ENCODE assay signal across 1 cellular context in the genomic region with DNA sequence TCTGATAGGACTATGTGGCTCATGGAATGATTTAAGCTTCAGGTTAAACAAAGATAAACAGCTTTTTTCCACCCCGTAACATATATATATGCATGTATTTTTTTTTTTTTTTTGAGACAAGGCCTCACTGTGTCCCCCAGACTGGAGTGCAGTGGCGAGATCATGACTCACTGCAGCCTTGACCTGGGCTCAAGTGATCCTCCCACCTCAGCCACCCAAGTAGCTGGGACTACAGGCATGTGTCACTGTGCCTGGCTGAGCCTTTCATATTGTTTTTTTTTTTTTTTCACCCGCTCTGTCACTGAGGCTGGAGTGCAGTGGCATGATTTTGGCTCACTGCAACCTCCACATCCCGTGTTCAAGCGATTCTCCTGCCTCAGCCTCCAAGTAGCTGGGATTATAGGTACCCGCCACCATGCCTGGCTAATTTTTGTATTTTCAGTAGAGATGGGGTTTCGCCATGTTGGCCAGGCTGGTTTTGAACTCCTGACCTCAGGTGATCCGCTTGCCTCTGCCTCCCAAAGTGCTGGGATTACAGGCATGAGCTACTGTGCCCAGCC.
TF ChIP-seq lines count a peak whose summit lies in the region.
"Not testable (repeated sequence)": the region's sequence is repeated elsewhere in the genome, so short reads cannot be mapped to it uniquely, and the experiment has no call there.

No MANE protein-coding gene starts in this region.

TF ChIP-seq in HepG2, 621 proteins besides CTCF, POLR2A, EP300 and RAD21:
- peak; percentile 86 for TF ChIP-seq SP5 (CRISPR knock-in tag; IDR thresholded peaks at IDR 0.05; ENCODE audit: borderline replicate concordance, low read depth)
- TF ChIP-seq, protein P1, sequence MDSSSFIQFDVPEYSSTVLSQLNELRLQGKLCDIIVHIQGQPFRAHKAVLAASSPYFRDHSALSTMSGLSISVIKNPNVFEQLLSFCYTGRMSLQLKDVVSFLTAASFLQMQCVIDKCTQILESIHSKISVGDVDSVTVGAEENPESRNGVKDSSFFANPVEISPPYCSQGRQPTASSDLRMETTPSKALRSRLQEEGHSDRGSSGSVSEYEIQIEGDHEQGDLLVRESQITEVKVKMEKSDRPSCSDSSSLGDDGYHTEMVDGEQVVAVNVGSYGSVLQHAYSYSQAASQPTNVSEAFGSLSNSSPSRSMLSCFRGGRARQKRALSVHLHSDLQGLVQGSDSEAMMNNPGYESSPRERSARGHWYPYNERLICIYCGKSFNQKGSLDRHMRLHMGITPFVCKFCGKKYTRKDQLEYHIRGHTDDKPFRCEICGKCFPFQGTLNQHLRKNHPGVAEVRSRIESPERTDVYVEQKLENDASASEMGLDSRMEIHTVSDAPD (CRISPR knock-in tag; IDR thresholded peaks at IDR 0.05): 0 out of 2 replicates have a peak, but pooled peaks have one; percentile 34
- peak; percentile 49 to 62; a peak in 1 of 4 replicates for TF ChIP-seq NR2F1 (CRISPR knock-in tag; IDR thresholded peaks at IDR 0.05)
- TF ChIP-seq SOX13, SOX6 (IDR thresholded peaks at IDR 0.05): not testable (repeated sequence)
- TF ChIP-seq SOX13 (CRISPR knock-in tag; conservative IDR thresholded peaks at IDR 0.05 in 1 of 2, IDR thresholded peaks at IDR 0.05 in 1 of 2): 0 out of 4 replicates have a peak, but pooled peaks of 1 of the 2 experiments have one; percentile 14
- TF ChIP-seq, protein P2, sequence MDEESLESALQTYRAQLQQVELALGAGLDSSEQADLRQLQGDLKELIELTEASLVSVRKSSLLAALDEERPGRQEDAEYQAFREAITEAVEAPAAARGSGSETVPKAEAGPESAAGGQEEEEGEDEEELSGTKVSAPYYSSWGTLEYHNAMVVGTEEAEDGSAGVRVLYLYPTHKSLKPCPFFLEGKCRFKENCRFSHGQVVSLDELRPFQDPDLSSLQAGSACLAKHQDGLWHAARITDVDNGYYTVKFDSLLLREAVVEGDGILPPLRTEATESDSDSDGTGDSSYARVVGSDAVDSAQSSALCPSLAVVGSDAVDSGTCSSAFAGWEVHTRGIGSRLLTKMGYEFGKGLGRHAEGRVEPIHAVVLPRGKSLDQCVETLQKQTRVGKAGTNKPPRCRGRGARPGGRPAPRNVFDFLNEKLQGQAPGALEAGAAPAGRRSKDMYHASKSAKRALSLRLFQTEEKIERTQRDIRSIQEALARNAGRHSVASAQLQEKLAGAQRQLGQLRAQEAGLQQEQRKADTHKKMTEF (CRISPR knock-in tag; IDR thresholded peaks at IDR 0.05): peak; percentile 18; the same call in 1 of the 2 replicates
- TF ChIP-seq, protein P3, sequence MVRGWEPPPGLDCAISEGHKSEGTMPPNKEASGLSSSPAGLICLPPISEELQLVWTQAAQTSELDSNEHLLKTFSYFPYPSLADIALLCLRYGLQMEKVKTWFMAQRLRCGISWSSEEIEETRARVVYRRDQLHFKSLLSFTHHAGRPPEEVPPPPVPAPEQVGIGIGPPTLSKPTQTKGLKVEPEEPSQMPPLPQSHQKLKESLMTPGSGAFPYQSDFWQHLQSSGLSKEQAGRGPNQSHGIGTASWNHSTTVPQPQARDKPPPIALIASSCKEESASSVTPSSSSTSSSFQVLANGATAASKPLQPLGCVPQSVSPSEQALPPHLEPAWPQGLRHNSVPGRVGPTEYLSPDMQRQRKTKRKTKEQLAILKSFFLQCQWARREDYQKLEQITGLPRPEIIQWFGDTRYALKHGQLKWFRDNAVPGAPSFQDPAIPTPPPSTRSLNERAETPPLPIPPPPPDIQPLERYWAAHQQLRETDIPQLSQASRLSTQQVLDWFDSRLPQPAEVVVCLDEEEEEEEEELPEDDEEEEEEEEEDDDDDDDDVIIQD (CRISPR knock-in tag; IDR thresholded peaks at IDR 0.05; ENCODE audit: low read depth): peak; percentile 90; the same call in 1 of the 2 replicates
- 0 out of 2 replicates have a peak, but pooled peaks have one; percentile 18 for TF ChIP-seq GATAD1 (CRISPR knock-in tag; IDR thresholded peaks at IDR 0.05)
- TF ChIP-seq ZBTB3 (CRISPR knock-in tag; IDR thresholded peaks at IDR 0.05; ENCODE audit: borderline replicate concordance, low read depth): peak; percentile 87
- TF ChIP-seq ZNF605 (CRISPR knock-in tag; IDR thresholded peaks at IDR 0.05): 0 out of 2 replicates have a peak, but pooled peaks have one; percentile 38
- TF ChIP-seq ZMYM4 (CRISPR knock-in tag; IDR thresholded peaks at IDR 0.05): peak; percentile 73
- TF ChIP-seq, protein P4, sequence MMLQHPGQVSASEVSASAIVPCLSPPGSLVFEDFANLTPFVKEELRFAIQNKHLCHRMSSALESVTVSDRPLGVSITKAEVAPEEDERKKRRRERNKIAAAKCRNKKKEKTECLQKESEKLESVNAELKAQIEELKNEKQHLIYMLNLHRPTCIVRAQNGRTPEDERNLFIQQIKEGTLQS (CRISPR knock-in tag; IDR thresholded peaks at IDR 0.05): 0 out of 2 replicates have a peak, but pooled peaks have one; percentile 64
- TF ChIP-seq POGZ (CRISPR knock-in tag; IDR thresholded peaks at IDR 0.05): peak; percentile 77
- TF ChIP-seq, protein P5, sequence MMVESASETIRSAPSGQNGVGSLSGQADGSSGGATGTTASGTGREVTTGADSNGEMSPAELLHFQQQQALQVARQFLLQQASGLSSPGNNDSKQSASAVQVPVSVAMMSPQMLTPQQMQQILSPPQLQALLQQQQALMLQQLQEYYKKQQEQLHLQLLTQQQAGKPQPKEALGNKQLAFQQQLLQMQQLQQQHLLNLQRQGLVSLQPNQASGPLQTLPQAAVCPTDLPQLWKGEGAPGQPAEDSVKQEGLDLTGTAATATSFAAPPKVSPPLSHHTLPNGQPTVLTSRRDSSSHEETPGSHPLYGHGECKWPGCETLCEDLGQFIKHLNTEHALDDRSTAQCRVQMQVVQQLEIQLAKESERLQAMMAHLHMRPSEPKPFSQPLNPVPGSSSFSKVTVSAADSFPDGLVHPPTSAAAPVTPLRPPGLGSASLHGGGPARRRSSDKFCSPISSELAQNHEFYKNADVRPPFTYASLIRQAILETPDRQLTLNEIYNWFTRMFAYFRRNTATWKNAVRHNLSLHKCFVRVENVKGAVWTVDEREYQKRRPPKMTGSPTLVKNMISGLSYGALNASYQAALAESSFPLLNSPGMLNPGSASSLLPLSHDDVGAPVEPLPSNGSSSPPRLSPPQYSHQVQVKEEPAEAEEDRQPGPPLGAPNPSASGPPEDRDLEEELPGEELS (CRISPR knock-in tag; IDR thresholded peaks at IDR 0.05): 0 out of 2 replicates have a peak, but pooled peaks have one; percentile 8
- TF ChIP-seq GATAD2A (CRISPR knock-in tag; IDR thresholded peaks at IDR 0.05): 0 out of 2 replicates have a peak, but pooled peaks have one; percentile 32
- peak; percentile 55; the same call in 1 of the 2 replicates for TF ChIP-seq FOSL1 (CRISPR knock-in tag; IDR thresholded peaks at IDR 0.05; ENCODE audit: borderline replicate concordance)
- 0 out of 2 replicates have a peak, but pooled peaks have one; percentile 14 for TF ChIP-seq FOXA3 (CRISPR knock-in tag; IDR thresholded peaks at IDR 0.05)
- TF ChIP-seq MXI1 (IDR thresholded peaks at IDR 0.05; ENCODE audit: borderline replicate concordance, low read depth, low read length): peak; percentile 12; the same call in 1 of the 3 replicates
- TF ChIP-seq RARA (CRISPR knock-in tag; IDR thresholded peaks at IDR 0.05): peak; percentile 42; the same call in 1 of the 2 replicates
- TF ChIP-seq, protein P6, sequence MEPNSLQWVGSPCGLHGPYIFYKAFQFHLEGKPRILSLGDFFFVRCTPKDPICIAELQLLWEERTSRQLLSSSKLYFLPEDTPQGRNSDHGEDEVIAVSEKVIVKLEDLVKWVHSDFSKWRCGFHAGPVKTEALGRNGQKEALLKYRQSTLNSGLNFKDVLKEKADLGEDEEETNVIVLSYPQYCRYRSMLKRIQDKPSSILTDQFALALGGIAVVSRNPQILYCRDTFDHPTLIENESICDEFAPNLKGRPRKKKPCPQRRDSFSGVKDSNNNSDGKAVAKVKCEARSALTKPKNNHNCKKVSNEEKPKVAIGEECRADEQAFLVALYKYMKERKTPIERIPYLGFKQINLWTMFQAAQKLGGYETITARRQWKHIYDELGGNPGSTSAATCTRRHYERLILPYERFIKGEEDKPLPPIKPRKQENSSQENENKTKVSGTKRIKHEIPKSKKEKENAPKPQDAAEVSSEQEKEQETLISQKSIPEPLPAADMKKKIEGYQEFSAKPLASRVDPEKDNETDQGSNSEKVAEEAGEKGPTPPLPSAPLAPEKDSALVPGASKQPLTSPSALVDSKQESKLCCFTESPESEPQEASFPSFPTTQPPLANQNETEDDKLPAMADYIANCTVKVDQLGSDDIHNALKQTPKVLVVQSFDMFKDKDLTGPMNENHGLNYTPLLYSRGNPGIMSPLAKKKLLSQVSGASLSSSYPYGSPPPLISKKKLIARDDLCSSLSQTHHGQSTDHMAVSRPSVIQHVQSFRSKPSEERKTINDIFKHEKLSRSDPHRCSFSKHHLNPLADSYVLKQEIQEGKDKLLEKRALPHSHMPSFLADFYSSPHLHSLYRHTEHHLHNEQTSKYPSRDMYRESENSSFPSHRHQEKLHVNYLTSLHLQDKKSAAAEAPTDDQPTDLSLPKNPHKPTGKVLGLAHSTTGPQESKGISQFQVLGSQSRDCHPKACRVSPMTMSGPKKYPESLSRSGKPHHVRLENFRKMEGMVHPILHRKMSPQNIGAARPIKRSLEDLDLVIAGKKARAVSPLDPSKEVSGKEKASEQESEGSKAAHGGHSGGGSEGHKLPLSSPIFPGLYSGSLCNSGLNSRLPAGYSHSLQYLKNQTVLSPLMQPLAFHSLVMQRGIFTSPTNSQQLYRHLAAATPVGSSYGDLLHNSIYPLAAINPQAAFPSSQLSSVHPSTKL (CRISPR knock-in tag; IDR thresholded peaks at IDR 0.05): peak; percentile 55
- peak; percentile 50; the same call in 1 of the 2 replicates for TF ChIP-seq RXRA (CRISPR knock-in tag; IDR thresholded peaks at IDR 0.05)
- TF ChIP-seq SALL1 (CRISPR knock-in tag; IDR thresholded peaks at IDR 0.05): peak; percentile 43; the same call in 1 of the 2 replicates
- TF ChIP-seq NR2F6 (IDR thresholded peaks at IDR 0.05): peak; percentile 60
- TF ChIP-seq NR2F6 (CRISPR knock-in tag; IDR thresholded peaks at IDR 0.05): peak; percentile 83
- TF ChIP-seq, protein P7, sequence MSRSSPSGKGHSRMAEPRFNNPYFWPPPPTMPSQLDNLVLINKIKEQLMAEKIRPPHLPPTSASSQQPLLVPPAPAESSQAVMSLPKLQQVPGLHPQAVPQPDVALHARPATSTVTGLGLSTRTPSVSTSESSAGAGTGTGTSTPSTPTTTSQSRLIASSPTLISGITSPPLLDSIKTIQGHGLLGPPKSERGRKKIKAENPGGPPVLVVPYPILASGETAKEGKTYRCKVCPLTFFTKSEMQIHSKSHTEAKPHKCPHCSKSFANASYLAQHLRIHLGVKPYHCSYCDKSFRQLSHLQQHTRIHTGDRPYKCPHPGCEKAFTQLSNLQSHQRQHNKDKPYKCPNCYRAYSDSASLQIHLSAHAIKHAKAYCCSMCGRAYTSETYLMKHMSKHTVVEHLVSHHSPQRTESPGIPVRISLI (CRISPR knock-in tag; IDR thresholded peaks at IDR 0.05; ENCODE audit: borderline replicate concordance): peak; percentile 95
- TF ChIP-seq, protein P8, sequence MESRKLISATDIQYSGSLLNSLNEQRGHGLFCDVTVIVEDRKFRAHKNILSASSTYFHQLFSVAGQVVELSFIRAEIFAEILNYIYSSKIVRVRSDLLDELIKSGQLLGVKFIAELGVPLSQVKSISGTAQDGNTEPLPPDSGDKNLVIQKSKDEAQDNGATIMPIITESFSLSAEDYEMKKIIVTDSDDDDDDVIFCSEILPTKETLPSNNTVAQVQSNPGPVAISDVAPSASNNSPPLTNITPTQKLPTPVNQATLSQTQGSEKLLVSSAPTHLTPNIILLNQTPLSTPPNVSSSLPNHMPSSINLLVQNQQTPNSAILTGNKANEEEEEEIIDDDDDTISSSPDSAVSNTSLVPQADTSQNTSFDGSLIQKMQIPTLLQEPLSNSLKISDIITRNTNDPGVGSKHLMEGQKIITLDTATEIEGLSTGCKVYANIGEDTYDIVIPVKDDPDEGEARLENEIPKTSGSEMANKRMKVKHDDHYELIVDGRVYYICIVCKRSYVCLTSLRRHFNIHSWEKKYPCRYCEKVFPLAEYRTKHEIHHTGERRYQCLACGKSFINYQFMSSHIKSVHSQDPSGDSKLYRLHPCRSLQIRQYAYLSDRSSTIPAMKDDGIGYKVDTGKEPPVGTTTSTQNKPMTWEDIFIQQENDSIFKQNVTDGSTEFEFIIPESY (CRISPR knock-in tag; IDR thresholded peaks at IDR 0.05): peak; percentile 63; the same call in 1 of the 2 replicates
- TF ChIP-seq SAP130 (CRISPR knock-in tag; IDR thresholded peaks at IDR 0.05; ENCODE audit: low read depth): peak; percentile 46
- 0 out of 2 replicates have a peak, but pooled peaks have one; percentile 64 for TF ChIP-seq ZNF644 (CRISPR knock-in tag; IDR thresholded peaks at IDR 0.05; ENCODE audit: low read depth)
- peak; percentile 17; the same call in 1 of the 2 replicates for TF ChIP-seq ZMYM3 (CRISPR knock-in tag; IDR thresholded peaks at IDR 0.05)
- TF ChIP-seq FOSL2 (CRISPR knock-in tag; IDR thresholded peaks at IDR 0.05): peak; percentile 93
- TF ChIP-seq ARNTL (CRISPR knock-in tag; IDR thresholded peaks at IDR 0.05): 0 out of 2 replicates have a peak, but pooled peaks have one; percentile 26
- TF ChIP-seq CBX5 (CRISPR knock-in tag; IDR thresholded peaks at IDR 0.05; ENCODE audit: borderline replicate concordance): 0 out of 2 replicates have a peak, but pooled peaks have one; percentile 45
- TF ChIP-seq TBX2 (CRISPR knock-in tag; IDR thresholded peaks at IDR 0.05; ENCODE audit: borderline replicate concordance): 0 out of 2 replicates have a peak, but pooled peaks have one; percentile 16
- TF ChIP-seq ARID2 (CRISPR knock-in tag; IDR thresholded peaks at IDR 0.05; ENCODE audit: borderline replicate concordance): 0 out of 2 replicates have a peak, but pooled peaks have one; percentile 18
- TF ChIP-seq JUND (CRISPR knock-in tag; IDR thresholded peaks at IDR 0.05): 0 out of 2 replicates have a peak, but pooled peaks have one; percentile 29
- peak; percentile 24; the same call in 1 of the 2 replicates for TF ChIP-seq SOX6 (CRISPR knock-in tag; IDR thresholded peaks at IDR 0.05)
- TF ChIP-seq THAP11 (CRISPR knock-in tag; IDR thresholded peaks at IDR 0.05): 0 out of 2 replicates have a peak, but pooled peaks have one; percentile 11
- TF ChIP-seq DNMT3B (CRISPR knock-in tag; conservative IDR thresholded peaks at IDR 0.05): 0 out of 2 replicates have a peak, but pooled peaks have one; percentile 33
- TF ChIP-seq ZMYM2 (CRISPR knock-in tag; IDR thresholded peaks at IDR 0.05): peak; percentile 54
